1 cellular context compared by ENCODE assay signal in the genomic region with DNA sequence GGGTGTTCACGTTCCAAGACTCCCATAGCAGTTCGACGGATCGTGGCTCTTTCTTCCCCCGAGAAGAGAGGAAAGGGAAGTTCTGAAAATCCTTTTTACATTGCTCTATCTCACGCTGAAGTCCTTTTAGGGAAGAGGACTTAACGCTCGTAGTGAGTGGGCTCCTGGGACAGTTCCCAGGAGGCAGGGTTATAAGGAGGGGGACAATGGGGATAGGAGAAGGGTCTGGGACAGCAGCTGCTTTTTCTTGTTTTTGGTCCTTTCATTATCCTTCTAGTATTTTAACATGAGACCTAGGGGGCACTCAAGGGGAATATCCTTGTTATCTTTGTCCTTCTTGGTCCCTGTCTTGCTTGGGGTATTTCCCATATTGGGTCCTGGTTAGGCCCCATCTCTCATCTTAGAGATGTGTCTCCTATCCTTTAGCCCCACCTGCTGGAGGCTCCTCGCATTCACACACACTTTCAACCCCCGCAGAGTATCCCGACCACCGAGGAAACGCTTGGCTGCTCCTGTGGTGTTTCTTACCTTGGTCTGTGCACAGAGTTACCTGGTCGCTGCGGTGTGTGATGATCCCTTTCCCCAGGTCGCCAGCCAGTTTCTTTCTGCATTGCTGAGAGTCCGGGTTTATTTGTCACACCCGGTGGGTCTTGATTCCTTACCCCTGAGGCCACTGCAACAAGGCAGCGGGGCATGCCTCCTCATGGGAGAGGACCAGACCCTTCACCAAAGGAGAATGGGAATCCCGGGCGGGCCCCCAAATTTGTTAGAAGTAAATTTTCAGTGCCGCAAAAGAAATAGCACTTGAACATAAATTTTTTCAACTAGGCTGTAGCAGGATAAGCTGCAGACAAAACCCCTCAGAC.
TF ChIP-seq lines count a peak whose summit lies in the region.

No MANE protein-coding gene starts in this region.

TF ChIP-seq in K562, 482 proteins besides CTCF, POLR2A, EP300 and RAD21 (continued from another document and continues in another):
- TF ChIP-seq, protein P1, sequence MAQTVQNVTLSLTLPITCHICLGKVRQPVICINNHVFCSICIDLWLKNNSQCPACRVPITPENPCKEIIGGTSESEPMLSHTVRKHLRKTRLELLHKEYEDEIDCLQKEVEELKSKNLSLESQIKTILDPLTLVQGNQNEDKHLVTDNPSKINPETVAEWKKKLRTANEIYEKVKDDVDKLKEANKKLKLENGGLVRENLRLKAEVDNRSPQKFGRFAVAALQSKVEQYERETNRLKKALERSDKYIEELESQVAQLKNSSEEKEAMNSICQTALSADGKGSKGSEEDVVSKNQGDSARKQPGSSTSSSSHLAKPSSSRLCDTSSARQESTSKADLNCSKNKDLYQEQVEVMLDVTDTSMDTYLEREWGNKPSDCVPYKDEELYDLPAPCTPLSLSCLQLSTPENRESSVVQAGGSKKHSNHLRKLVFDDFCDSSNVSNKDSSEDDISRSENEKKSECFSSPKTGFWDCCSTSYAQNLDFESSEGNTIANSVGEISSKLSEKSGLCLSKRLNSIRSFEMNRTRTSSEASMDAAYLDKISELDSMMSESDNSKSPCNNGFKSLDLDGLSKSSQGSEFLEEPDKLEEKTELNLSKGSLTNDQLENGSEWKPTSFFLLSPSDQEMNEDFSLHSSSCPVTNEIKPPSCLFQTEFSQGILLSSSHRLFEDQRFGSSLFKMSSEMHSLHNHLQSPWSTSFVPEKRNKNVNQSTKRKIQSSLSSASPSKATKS (CRISPR knock-in tag; IDR thresholded peaks at IDR 0.05), result no peak
- TF ChIP-seq, protein P2, sequence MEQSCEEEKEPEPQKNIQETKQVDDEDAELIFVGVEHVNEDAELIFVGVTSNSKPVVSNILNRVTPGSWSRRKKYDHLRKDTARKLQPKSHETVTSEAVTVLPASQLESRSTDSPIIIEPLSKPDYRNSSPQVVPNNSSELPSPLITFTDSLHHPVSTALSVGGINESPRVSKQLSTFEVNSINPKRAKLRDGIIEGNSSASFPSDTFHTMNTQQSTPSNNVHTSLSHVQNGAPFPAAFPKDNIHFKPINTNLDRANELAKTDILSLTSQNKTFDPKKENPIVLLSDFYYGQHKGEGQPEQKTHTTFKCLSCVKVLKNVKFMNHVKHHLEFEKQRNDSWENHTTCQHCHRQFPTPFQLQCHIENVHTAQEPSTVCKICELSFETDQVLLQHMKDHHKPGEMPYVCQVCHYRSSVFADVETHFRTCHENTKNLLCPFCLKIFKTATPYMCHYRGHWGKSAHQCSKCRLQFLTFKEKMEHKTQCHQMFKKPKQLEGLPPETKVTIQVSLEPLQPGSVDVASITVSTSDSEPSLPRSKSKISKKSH (CRISPR knock-in tag; IDR thresholded peaks at IDR 0.05), result no peak
- TF ChIP-seq VEZF1 (CRISPR knock-in tag; IDR thresholded peaks at IDR 0.05) (no peak), ILF3 (IDR thresholded peaks at IDR 0.05; ENCODE audit: borderline replicate concordance) (no peak), SMARCE1 (IDR thresholded peaks at IDR 0.05) (no peak), KDM5B (IDR thresholded peaks at IDR 0.05; ENCODE audit: insufficient replicate concordance, low read depth, low read length) (no peak), ELK3 (CRISPR knock-in tag; IDR thresholded peaks at IDR 0.05) (no peak), HIVEP1 (CRISPR knock-in tag; IDR thresholded peaks at IDR 0.05) (no peak), ATF4 (CRISPR knock-in tag; IDR thresholded peaks at IDR 0.05) (no peak), SIRT6 (IDR thresholded peaks at IDR 0.05; ENCODE audit: low read depth, low read length) (no peak), TAF15 (IDR thresholded peaks at IDR 0.05; ENCODE audit: low read depth, low read length) (no peak), NCOA2 (IDR thresholded peaks at IDR 0.05; ENCODE audit: partially characterized antibody in 2 of 2) (no peak), NR1H2 (CRISPR knock-in tag; IDR thresholded peaks at IDR 0.05) (no peak), ILK (tag; IDR thresholded peaks at IDR 0.05; ENCODE audit: borderline replicate concordance, low read depth) (no peak), E2F5 (CRISPR knock-in tag; IDR thresholded peaks at IDR 0.05) (no peak), ZNF280A (IDR thresholded peaks at IDR 0.05; ENCODE audit: low read depth, partially characterized antibody) (peak; percentile 9), UBTF (IDR thresholded peaks at IDR 0.05; ENCODE audit: borderline replicate concordance in 1 of 2, low read depth in 2 of 2, low read length in 2 of 2) (no peak), DMBX1 (CRISPR knock-in tag; IDR thresholded peaks at IDR 0.05; ENCODE audit: borderline replicate concordance) (no peak), MTF1 (CRISPR knock-in tag; IDR thresholded peaks at IDR 0.05; ENCODE audit: borderline replicate concordance) (no peak), USF1 (CRISPR knock-in tag; IDR thresholded peaks at IDR 0.05) (no peak), U2AF2 (optimal IDR thresholded peaks at IDR 0.05; ENCODE audit: low read depth, low read length) (no peak)
- TF ChIP-seq, protein P3, sequence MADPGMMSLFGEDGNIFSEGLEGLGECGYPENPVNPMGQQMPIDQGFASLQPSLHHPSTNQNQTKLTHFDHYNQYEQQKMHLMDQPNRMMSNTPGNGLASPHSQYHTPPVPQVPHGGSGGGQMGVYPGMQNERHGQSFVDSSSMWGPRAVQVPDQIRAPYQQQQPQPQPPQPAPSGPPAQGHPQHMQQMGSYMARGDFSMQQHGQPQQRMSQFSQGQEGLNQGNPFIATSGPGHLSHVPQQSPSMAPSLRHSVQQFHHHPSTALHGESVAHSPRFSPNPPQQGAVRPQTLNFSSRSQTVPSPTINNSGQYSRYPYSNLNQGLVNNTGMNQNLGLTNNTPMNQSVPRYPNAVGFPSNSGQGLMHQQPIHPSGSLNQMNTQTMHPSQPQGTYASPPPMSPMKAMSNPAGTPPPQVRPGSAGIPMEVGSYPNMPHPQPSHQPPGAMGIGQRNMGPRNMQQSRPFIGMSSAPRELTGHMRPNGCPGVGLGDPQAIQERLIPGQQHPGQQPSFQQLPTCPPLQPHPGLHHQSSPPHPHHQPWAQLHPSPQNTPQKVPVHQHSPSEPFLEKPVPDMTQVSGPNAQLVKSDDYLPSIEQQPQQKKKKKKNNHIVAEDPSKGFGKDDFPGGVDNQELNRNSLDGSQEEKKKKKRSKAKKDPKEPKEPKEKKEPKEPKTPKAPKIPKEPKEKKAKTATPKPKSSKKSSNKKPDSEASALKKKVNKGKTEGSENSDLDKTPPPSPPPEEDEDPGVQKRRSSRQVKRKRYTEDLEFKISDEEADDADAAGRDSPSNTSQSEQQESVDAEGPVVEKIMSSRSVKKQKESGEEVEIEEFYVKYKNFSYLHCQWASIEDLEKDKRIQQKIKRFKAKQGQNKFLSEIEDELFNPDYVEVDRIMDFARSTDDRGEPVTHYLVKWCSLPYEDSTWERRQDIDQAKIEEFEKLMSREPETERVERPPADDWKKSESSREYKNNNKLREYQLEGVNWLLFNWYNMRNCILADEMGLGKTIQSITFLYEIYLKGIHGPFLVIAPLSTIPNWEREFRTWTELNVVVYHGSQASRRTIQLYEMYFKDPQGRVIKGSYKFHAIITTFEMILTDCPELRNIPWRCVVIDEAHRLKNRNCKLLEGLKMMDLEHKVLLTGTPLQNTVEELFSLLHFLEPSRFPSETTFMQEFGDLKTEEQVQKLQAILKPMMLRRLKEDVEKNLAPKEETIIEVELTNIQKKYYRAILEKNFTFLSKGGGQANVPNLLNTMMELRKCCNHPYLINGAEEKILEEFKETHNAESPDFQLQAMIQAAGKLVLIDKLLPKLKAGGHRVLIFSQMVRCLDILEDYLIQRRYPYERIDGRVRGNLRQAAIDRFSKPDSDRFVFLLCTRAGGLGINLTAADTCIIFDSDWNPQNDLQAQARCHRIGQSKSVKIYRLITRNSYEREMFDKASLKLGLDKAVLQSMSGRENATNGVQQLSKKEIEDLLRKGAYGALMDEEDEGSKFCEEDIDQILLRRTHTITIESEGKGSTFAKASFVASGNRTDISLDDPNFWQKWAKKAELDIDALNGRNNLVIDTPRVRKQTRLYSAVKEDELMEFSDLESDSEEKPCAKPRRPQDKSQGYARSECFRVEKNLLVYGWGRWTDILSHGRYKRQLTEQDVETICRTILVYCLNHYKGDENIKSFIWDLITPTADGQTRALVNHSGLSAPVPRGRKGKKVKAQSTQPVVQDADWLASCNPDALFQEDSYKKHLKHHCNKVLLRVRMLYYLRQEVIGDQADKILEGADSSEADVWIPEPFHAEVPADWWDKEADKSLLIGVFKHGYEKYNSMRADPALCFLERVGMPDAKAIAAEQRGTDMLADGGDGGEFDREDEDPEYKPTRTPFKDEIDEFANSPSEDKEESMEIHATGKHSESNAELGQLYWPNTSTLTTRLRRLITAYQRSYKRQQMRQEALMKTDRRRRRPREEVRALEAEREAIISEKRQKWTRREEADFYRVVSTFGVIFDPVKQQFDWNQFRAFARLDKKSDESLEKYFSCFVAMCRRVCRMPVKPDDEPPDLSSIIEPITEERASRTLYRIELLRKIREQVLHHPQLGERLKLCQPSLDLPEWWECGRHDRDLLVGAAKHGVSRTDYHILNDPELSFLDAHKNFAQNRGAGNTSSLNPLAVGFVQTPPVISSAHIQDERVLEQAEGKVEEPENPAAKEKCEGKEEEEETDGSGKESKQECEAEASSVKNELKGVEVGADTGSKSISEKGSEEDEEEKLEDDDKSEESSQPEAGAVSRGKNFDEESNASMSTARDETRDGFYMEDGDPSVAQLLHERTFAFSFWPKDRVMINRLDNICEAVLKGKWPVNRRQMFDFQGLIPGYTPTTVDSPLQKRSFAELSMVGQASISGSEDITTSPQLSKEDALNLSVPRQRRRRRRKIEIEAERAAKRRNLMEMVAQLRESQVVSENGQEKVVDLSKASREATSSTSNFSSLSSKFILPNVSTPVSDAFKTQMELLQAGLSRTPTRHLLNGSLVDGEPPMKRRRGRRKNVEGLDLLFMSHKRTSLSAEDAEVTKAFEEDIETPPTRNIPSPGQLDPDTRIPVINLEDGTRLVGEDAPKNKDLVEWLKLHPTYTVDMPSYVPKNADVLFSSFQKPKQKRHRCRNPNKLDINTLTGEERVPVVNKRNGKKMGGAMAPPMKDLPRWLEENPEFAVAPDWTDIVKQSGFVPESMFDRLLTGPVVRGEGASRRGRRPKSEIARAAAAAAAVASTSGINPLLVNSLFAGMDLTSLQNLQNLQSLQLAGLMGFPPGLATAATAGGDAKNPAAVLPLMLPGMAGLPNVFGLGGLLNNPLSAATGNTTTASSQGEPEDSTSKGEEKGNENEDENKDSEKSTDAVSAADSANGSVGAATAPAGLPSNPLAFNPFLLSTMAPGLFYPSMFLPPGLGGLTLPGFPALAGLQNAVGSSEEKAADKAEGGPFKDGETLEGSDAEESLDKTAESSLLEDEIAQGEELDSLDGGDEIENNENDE (IDR thresholded peaks at IDR 0.05; ENCODE audit: low read depth, low read length), result no peak
